In genomic region chr18:75211721-75212625, GRCh38 we compare ENCODE assay signal across 8 cellular contexts. TPM values are rescaled to one million over a fixed set of nuclear protein-coding genes. Genes with fewer than 3 reads are reported as not detected.
DNase-seq lines count a peak whose midpoint lies in the region; ATAC-seq and TF ChIP-seq lines count a peak whose summit lies in the region.

No MANE protein-coding gene starts in this region.

- H2AFZ ChIP-seq in OCI-LY3 (ENCODE audit: low read depth, low read length): no peak overlapping the region

- intact Hi-C loops in spleen (cut with DNase I; ENCODE audit: low total_unique reads): no loop called here
- intact Hi-C loops in posterior vena cava (cut with DNase I): loop anchor here in 1 of 2 donors (2.0 kb wide), 1 partner anchor 37 kb away; no protein-coding TSS in a partner anchor

- peak; percentile 77 for DNase-seq in activated effector memory CD4-positive, alpha-beta T cell treated with anti-CD3 and anti-CD28 coated beads, Interleukin-2, amount 50 U/mL, for 16 hours
- no peak for DNase-seq in activated effector memory CD4-positive, alpha-beta T cell treated with Interleukin-2 at 50 U/mL for 16 hours
- DNase-seq in astrocyte of the hippocampus (ENCODE audit: low read depth, low spot score): peak; percentile 60
- peak; percentile 57 for DNase-seq in iPS-NIHi7 (ENCODE audit: extremely low spot score)
- peak; percentile 89 for DNase-seq in spleen
- DNase-seq in posterior vena cava (ENCODE audit: low spot score): no peak

- TF ChIP-seq CTCF in OCI-LY3 (IDR thresholded peaks at IDR 0.05; ENCODE audit: low read depth, low read length) (no peak), spleen (IDR thresholded peaks at IDR 0.05 in 8 of 11, conservative IDR thresholded peaks at IDR 0.05 in 3 of 11) (no peak)

- peaks cover 91% of the 10 kb centered on the region for H3K79me2 ChIP-seq in OCI-LY3 (ENCODE audit: low read length)

- no peaks in the 10 kb centered on the region for H3K27me3 ChIP-seq in OCI-LY3 (ENCODE audit: low read depth, low read length)
- no peaks in the 10 kb centered on the region for H3K27me3 ChIP-seq in spleen (replicated peaks in 1 of 7)

- ATAC-seq in GM19324 (IDR thresholded peaks at IDR 0.05; ENCODE audit: low FRiP score, unreplicated experiment): no peak

- peaks cover 56% of the 10 kb centered on the region for H4K20me1 ChIP-seq in OCI-LY3 (ENCODE audit: insufficient read depth, low read length)

- no peak overlapping the region for H3K27ac ChIP-seq in OCI-LY3 (ENCODE audit: low read length)
- peak overlapping the region; percentile 49 to 97 (median 82) for H3K27ac ChIP-seq in spleen

- peaks cover 50% of the 10 kb centered on the region for H3K4me1 ChIP-seq in OCI-LY3 (ENCODE audit: low read length)
- H3K4me1 ChIP-seq in spleen: peaks cover 26 to 78% (median 61%) of the 10 kb centered on the region in 6 donors

- 1 to 3% (median 1%) methylated on average over 17 to 82 of the region's 82 CpGs for WGBS in spleen, 5 donors

- H3K9ac ChIP-seq in OCI-LY3 (ENCODE audit: low read length): peak overlapping the region; percentile 75

- H3K36me3 ChIP-seq in OCI-LY3 (replicated peaks; ENCODE audit: low read depth, low read length): peaks cover 37% of the 10 kb centered on the region
- no peaks in the 10 kb centered on the region for H3K36me3 ChIP-seq in spleen

- TF ChIP-seq POLR2A in spleen (IDR thresholded peaks at IDR 0.05): no peak

- no peaks in the 10 kb centered on the region for H3K9me3 ChIP-seq in OCI-LY3 (ENCODE audit: insufficient read depth, low read length)
- no peaks in the 10 kb centered on the region for H3K9me3 ChIP-seq in spleen

- H3K4me2 ChIP-seq in OCI-LY3 (ENCODE audit: low read length): peak overlapping the region; percentile 85

- H3K4me3 ChIP-seq in OCI-LY3 (ENCODE audit: low read length): peak overlapping the region; percentile 78
- peak overlapping the region; percentile 55 to 84 (median 72) for H3K4me3 ChIP-seq in spleen

RNA-seq across cellular contexts. Expression of gene TSHZ1, which starts 1.4 kb away (rescaled TPM):
- 10 to 100 TPM; 14.9 to 26.4 (median 19.7) TPM for total RNA-seq in spleen
- 1 to 10 TPM; 4.1 to 6.1 (median 4.2) TPM for polyA plus RNA-seq in spleen
- total RNA-seq in posterior vena cava: 10 to 100 TPM; 18.5 to 19.0 TPM

RNA-seq across cellular contexts. Expression of gene PTGR3, which starts 3.0 kb away (rescaled TPM):
- total RNA-seq in spleen (10 to 100 TPM; 23.6 to 43.8 (median 36.7) TPM), posterior vena cava (10 to 100 TPM; 13.7 to 15.8 TPM)
- polyA plus RNA-seq in spleen: 10 to 100 TPM; 11.1 to 16.8 (median 12.3) TPM

Comparison
In these comparisons a context has a peak if more than half of its experiments do, and no peak if none do; other contexts are left out.
1. DNase-seq: peak in activated effector memory CD4-positive, alpha-beta T cell treated with anti-CD3 and anti-CD28 coated beads, Interleukin-2, amount 50 U/mL, for 16 hours (single experiment), astrocyte of the hippocampus (single experiment), iPS-NIHi7 (single experiment) and spleen (single experiment); none in activated effector memory CD4-positive, alpha-beta T cell treated with Interleukin-2 at 50 U/mL for 16 hours (single experiment) and posterior vena cava (single experiment).